In the genomic region with DNA sequence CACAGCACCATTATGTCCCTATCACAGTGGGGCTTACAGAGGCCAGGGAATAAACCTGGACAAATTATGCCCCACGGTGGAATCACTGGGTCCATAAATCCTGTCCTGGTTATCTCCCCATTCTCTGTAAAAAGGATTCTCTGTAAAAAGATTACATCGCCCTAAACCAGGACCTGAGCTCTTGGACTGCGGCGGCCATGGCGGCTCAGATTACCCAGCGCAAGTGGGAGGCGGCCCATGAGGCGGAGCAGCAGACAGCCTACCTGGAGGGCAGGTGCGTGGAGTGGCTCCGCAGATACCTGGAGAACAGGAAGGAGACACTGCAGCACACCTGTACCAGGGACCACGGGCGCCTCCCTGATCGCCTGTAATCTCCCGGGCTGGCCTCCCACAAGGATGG, we compare ENCODE assay signal across 19 cellular contexts. TPM values are rescaled to one million over a fixed set of nuclear protein-coding genes. Genes with fewer than 3 reads are reported as not detected.
DNase-seq lines count a peak whose midpoint lies in the region.
"Had no signal": no experiment of that assay in that cellular context is flagged by ENCODE, and none has a peak within 500 bp of the region (broad histone marks: within the 10 kb centered on the region; RNA-seq: fewer than 3 reads in every experiment).

No MANE protein-coding gene starts in this region.

- H3K79me1 ChIP-seq in trophoblast cell (ENCODE audit: low read length): no peaks in the 10 kb centered on the region

- H3K36me3 ChIP-seq in trophoblast cell (ENCODE audit: control insufficient read depth in 1 of 2, insufficient read depth in 2 of 2, low read length in 2 of 2): no peaks in the 10 kb centered on the region
- H3K36me3 ChIP-seq: BE2C, HAP-1 had no signal

- no CpG with 5 or more reads among the region's 14 CpGs for WGBS in trophoblast cell (ENCODE audit: extremely low coverage, insufficient coverage, insufficient read length)

- H2BK12ac ChIP-seq in trophoblast cell (ENCODE audit: low read length): no peak overlapping the region

- H2AFZ ChIP-seq in trophoblast cell (ENCODE audit: insufficient read depth, low read length, poor library complexity): no peak overlapping the region
- H2AFZ ChIP-seq: GM23248 had no signal

- H3K27me3 ChIP-seq in trophoblast cell (ENCODE audit: insufficient read depth, low read length): no peaks in the 10 kb centered on the region
- H3K27me3 ChIP-seq: BE2C had no signal

- no peak overlapping the region for H3K14ac ChIP-seq in trophoblast cell (ENCODE audit: low read length)

- H3K4me3 ChIP-seq in trophoblast cell (ENCODE audit: low read depth, low read length): peak overlapping the region; percentile 36
- H3K4me3 ChIP-seq: GM12878, GM23248, HAP-1 had no signal

- no peak overlapping the region for H3K4ac ChIP-seq in trophoblast cell (ENCODE audit: low read depth, low read length)

- no peak overlapping the region for H4K91ac ChIP-seq in trophoblast cell (ENCODE audit: low read depth, low read length)

- H4K12ac ChIP-seq in trophoblast cell (ENCODE audit: low read depth, low read length): no peak overlapping the region

- no peak overlapping the region for H3K9ac ChIP-seq in trophoblast cell (ENCODE audit: low read length)
- H3K9ac ChIP-seq: GM23248 had no signal

- DNase-seq in NCI-H146 (lab: John Stamatoyannopoulos, UW): peak; percentile 71
- DNase-seq in NCI-H146 treated with DMSO at 0.1 percent for 48 hours (lab: John Stamatoyannopoulos, UW; ENCODE audit: unreplicated experiment): peak; percentile 13
- DNase-seq in NCI-H526 treated with DMSO at 0.1 percent for 48 hours (lab: John Stamatoyannopoulos, UW): peak; percentile 1
- no peak for DNase-seq in trophoblast cell
- DNase-seq in stimulated activated CD4-positive, alpha-beta T cell treated with anti-CD3 and anti-CD28 coated beads, Interleukin-2, amount 100 ng/mL, for 48 hours: no peak
- DNase-seq in inferior parietal cortex (ENCODE audit: extremely low spot score): no peak
- DNase-seq: ACHN; BE2C; C1 segment of cervical spinal cord; CD4-positive, CD25-positive, alpha-beta regulatory T cell; CD8-positive, alpha-beta memory T cell; COR-L47; DMS 273 treated with DMSO at 0.1 percent for 48 hours; DMS53; DND-41; EL; GM23248 had no signal

- no peak overlapping the region for H4K8ac ChIP-seq in trophoblast cell (ENCODE audit: low read depth, low read length)

- H3K18ac ChIP-seq in trophoblast cell (ENCODE audit: low read length): no peak overlapping the region

- H3K79me2 ChIP-seq in trophoblast cell (ENCODE audit: control insufficient read depth, insufficient read depth, low read length, poor library complexity): no peaks in the 10 kb centered on the region

- H2AK5ac ChIP-seq in trophoblast cell (ENCODE audit: low read length): no peak overlapping the region

- no peaks in the 10 kb centered on the region for H3K4me1 ChIP-seq in trophoblast cell (ENCODE audit: control insufficient read depth in 1 of 2, insufficient read depth in 2 of 2, low read length in 2 of 2)
- H3K4me1 ChIP-seq: BE2C, HAP-1 had no signal

- H3K4me2 ChIP-seq in trophoblast cell (ENCODE audit: low read length): no peak overlapping the region

- H3K23ac ChIP-seq in trophoblast cell (ENCODE audit: low read length): no peak overlapping the region

- H3K9me3 ChIP-seq in trophoblast cell (ENCODE audit: insufficient read depth, low read depth, low read length): peaks cover 3% of the 10 kb centered on the region
- H3K9me3 ChIP-seq: BE2C, HAP-1 had no signal

- H3K27ac ChIP-seq in trophoblast cell (ENCODE audit: low read depth, low read length): no peak overlapping the region
- H3K27ac ChIP-seq: GM23248 had no signal

- no peak overlapping the region for H2BK120ac ChIP-seq in trophoblast cell (ENCODE audit: insufficient read depth, low read length, poor library complexity)

- H2BK5ac ChIP-seq in trophoblast cell (ENCODE audit: low read depth, low read length, poor library complexity): no peak overlapping the region

RNA-seq across cellular contexts. Expression of a gene that starts 8.4 kb away (rescaled TPM):
- 12.3 and 12.5 TPM in 2 replicates for polyA plus RNA-seq in trophoblast cell (2013)

Comparison
In these comparisons a context has a peak if more than half of its experiments do, and no peak if none do; other contexts are left out.
1. DNase-seq: peak in NCI-H146 (single experiment), NCI-H146 treated with DMSO at 0.1 percent for 48 hours (single experiment) and NCI-H526 treated with DMSO at 0.1 percent for 48 hours (single experiment); none in trophoblast cell (0 of 2), stimulated activated CD4-positive, alpha-beta T cell treated with anti-CD3 and anti-CD28 coated beads, Interleukin-2, amount 100 ng/mL, for 48 hours (0 of 2) and inferior parietal cortex (single experiment).